Comparison of ENCODE assay signal across 24 cellular contexts in the genomic region with DNA sequence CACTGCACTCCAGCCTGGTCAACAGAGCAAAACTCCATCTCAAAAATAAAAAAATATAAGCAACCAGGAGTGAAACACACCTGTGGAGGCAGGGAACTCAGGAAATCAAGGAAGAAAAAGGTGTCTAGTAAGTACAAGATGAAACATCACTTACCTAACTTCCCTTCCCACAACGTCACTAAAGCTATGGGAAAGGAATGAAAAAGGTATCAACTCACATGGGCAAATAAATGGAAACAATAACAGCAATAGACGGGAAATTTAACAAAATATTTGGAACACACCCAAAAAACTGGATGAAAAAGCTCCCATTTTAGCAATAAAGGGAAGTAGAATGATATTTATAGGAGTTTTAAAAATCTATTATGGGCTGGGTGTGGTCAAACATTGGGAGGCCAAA. TPM values are rescaled to one million over a fixed set of nuclear protein-coding genes. Genes with fewer than 3 reads are reported as not detected.
A peak's percentile ranks its signal among the peaks of the same experiment; 100 is the strongest.
DNase-seq lines count a peak whose midpoint lies in the region; ATAC-seq, FAIRE-seq and TF ChIP-seq lines count a peak whose summit lies in the region.
"Had no signal": no experiment of that assay in that cellular context is flagged by ENCODE, and none has a peak within 500 bp of the region (broad histone marks: within the 10 kb centered on the region; RNA-seq: fewer than 3 reads in every experiment).

No MANE protein-coding gene starts in this region.

- no peak for TF ChIP-seq RAD21 in HepG2 (CRISPR knock-in tag; IDR thresholded peaks at IDR 0.05)
- TF ChIP-seq RAD21 in K562 (CRISPR knock-in tag; conservative IDR thresholded peaks at IDR 0.05 in 1 of 2, IDR thresholded peaks at IDR 0.05 in 1 of 2): no peak

- H3K9me3 Mint-ChIP-seq in T-helper 2 cell treated with Interferon-gamma antibody and Interleukin-4, amounts not matched to agents 5 μg/mL and 100 μg/mL, for 36 hours: no peaks in the 10 kb centered on the region
- H3K9me3 Mint-ChIP-seq in type B pancreatic cell: no peaks in the 10 kb centered on the region

- H4K20me1 ChIP-seq in HepG2 (ENCODE audit: insufficient read depth, low read length) (no peaks in the 10 kb centered on the region), K562 (replicated peaks; ENCODE audit: control insufficient read depth, insufficient read depth, low read length) (peaks cover 4% of the 10 kb centered on the region; the same call in 1 of the 2 replicates)

- no peak overlapping the region for H2AFZ ChIP-seq in HepG2 (ENCODE audit: low read length)
- no peak overlapping the region for H2AFZ ChIP-seq in K562 (ENCODE audit: low read depth, low read length)

- no peak for TF ChIP-seq POLR2A in HepG2 (IDR thresholded peaks at IDR 0.05; ENCODE audit: insufficient read depth in 1 of 2, low read depth in 2 of 2, low read length in 2 of 2)
- no peak for TF ChIP-seq POLR2A in right lobe of liver (IDR thresholded peaks at IDR 0.05)
- TF ChIP-seq POLR2A in K562 (conservative IDR thresholded peaks at IDR 0.05): peak; percentile 60

- H3K36me3 Mint-ChIP-seq in T-helper 2 cell treated with Interferon-gamma antibody and Interleukin-4, amounts not matched to agents 5 μg/mL and 100 μg/mL, for 36 hours (ENCODE audit: low read depth): peaks cover 32% of the 10 kb centered on the region
- H3K36me3 Mint-ChIP-seq in type B pancreatic cell: peaks cover 15% of the 10 kb centered on the region

- H3K36me3 ChIP-seq in HepG2 (replicated peaks in 1 of 2; ENCODE audit: control insufficient read depth in 1 of 2, insufficient read depth in 2 of 2, low read length in 2 of 2): peaks cover 9 to 29% of the 10 kb centered on the region in 2 experiments
- H3K36me3 ChIP-seq in right lobe of liver: peaks cover 0 to 23% (median 12%) of the 10 kb centered on the region in 4 donors
- peaks cover 81% of the 10 kb centered on the region for H3K36me3 ChIP-seq in K562 (ENCODE audit: control insufficient read depth, insufficient read depth, low read length)

- no peak overlapping the region for H3K4me3 ChIP-seq in HepG2 (replicated peaks in 1 of 3; ENCODE audit: insufficient read depth in 1 of 3, low read depth in 2 of 3, low read length in 3 of 3)
- no peak overlapping the region for H3K4me3 ChIP-seq in right lobe of liver
- no peak overlapping the region for H3K4me3 ChIP-seq in K562
- H3K4me3 ChIP-seq: dorsolateral prefrontal cortex, left ventricle myocardium inferior, spleen had no signal

- no peak overlapping the region for H3K27ac ChIP-seq in HepG2 (ENCODE audit: extremely low read length, insufficient read depth, low read length)
- no peak overlapping the region for H3K27ac ChIP-seq in right lobe of liver
- H3K27ac ChIP-seq in K562 (ENCODE audit: extremely low read depth, low read depth, low read length): no peak overlapping the region
- H3K27ac ChIP-seq: epithelial cell of prostate, left ventricle myocardium inferior, spleen had no signal

- H3K27ac Mint-ChIP-seq in T-helper 2 cell treated with Interferon-gamma antibody and Interleukin-4, amounts not matched to agents 5 μg/mL and 100 μg/mL, for 36 hours: no peak overlapping the region
- H3K27ac Mint-ChIP-seq in type B pancreatic cell: no peak overlapping the region

- 98% methylated on average over 2 of the region's 2 CpGs for WGBS in HepG2 (ENCODE audit: low lambda C conversion rate)
- WGBS in right lobe of liver (ENCODE audit: insufficient coverage, low coverage, low lambda C conversion rate, missing lambda C conversion rate): 63% methylated on average over 2 of the region's 2 CpGs
- 78% methylated on average over 2 of the region's 2 CpGs for WGBS in K562 (ENCODE audit: insufficient coverage, low coverage, missing lambda C conversion rate)

- peak overlapping the region; percentile 28 for H3K4me3 Mint-ChIP-seq in T-helper 2 cell treated with Interferon-gamma antibody and Interleukin-4, amounts not matched to agents 5 μg/mL and 100 μg/mL, for 36 hours
- H3K4me3 Mint-ChIP-seq in type B pancreatic cell: peak overlapping the region; percentile 38

- H3K9me1 ChIP-seq in K562 (ENCODE audit: control insufficient read depth, insufficient read depth, low read length): no peaks in the 10 kb centered on the region

- peaks cover 2% of the 10 kb centered on the region for H3K4me1 Mint-ChIP-seq in T-helper 2 cell treated with Interferon-gamma antibody and Interleukin-4, amounts not matched to agents 5 μg/mL and 100 μg/mL, for 36 hours (ENCODE audit: low read depth)
- H3K4me1 Mint-ChIP-seq in type B pancreatic cell (ENCODE audit: unreplicated experiment): no peaks in the 10 kb centered on the region

- FAIRE-seq in HepG2 (lab: Jason Lieb, UNC) (no peak), K562 (lab: Jason Lieb, UNC) (no peak)
- FAIRE-seq: TTC549 had no signal

- CTCF ChIA-PET in HepG2 (lab: Yijun Ruan, JAX; ENCODE audit: low intra/inter-chr PET ratio, low total read pairs) (no interaction called here), K562 (lab: Yijun Ruan, JAX; ENCODE audit: low intra/inter-chr PET ratio) (no interaction called here)

- TF ChIP-seq EP300 in HepG2 (IDR thresholded peaks at IDR 0.05; ENCODE audit: low read depth in 2 of 2, low read length in 2 of 2): no peak
- no peak for TF ChIP-seq EP300 in HepG2 (CRISPR knock-in tag; IDR thresholded peaks at IDR 0.05; ENCODE audit: borderline replicate concordance)
- TF ChIP-seq EP300 in K562 (IDR thresholded peaks at IDR 0.05; ENCODE audit: low read length): no peak

- H3K79me2 ChIP-seq in HepG2 (ENCODE audit: insufficient read depth, low read length) (peaks cover 15% of the 10 kb centered on the region), K562 (ENCODE audit: control insufficient read depth, insufficient read depth, low read length) (no peaks in the 10 kb centered on the region)

- H3K4me2 ChIP-seq in HepG2 (ENCODE audit: low read depth, low read length) (no peak overlapping the region), K562 (ENCODE audit: insufficient read depth, low read length) (no peak overlapping the region)
- H3K4me2 ChIP-seq: SK-N-SH had no signal

- ATAC-seq in HepG2 (no peak), right lobe of liver (no peak), K562 (no peak), GM21381 (IDR thresholded peaks at IDR 0.05; ENCODE audit: unreplicated experiment) (no peak)

- H3K9me3 ChIP-seq in HepG2 (ENCODE audit: low read length) (no peaks in the 10 kb centered on the region), right lobe of liver (no peaks in the 10 kb centered on the region), K562 (replicated peaks; ENCODE audit: control insufficient read depth, insufficient read depth, low read depth, low read length) (no peaks in the 10 kb centered on the region)
- H3K9me3 ChIP-seq: left ventricle myocardium inferior, SK-N-SH, spleen had no signal

- no peak overlapping the region for H3K9ac ChIP-seq in HepG2 (ENCODE audit: insufficient read depth, low read depth, low read length)
- no peak overlapping the region for H3K9ac ChIP-seq in K562 (ENCODE audit: insufficient read depth in 1 of 2, low read depth in 2 of 2, low read length in 2 of 2)
- H3K9ac ChIP-seq: SK-N-SH had no signal

- DNase-seq in T-helper 2 cell treated with Interferon-gamma antibody and Interleukin-4, amounts not matched to agents 5 μg/mL and 100 μg/mL, for 36 hours (ENCODE audit: low spot score): no peak
- DNase-seq in T-helper 2 cell: no peak
- DNase-seq in HepG2 (ENCODE audit: low spot score): no peak
- no peak for DNase-seq in right lobe of liver
- no peak for DNase-seq in K562 (ENCODE audit: extremely low read depth in 1 of 4, low spot score in 3 of 4)
- no peak for DNase-seq in type B pancreatic cell (ENCODE audit: extremely low spot score, unreplicated experiment)
- DNase-seq in medulla oblongata (ENCODE audit: extremely low spot score): no peak
- DNase-seq: activated CD4-positive, alpha-beta T cell treated with anti-CD3 and anti-CD28 coated beads, Interleukin-2, amount 50 U/mL, for 48 hours; activated effector memory CD4-positive, alpha-beta T cell treated with Interleukin-2 at 50 U/mL for 16 hours; anterior cingulate cortex; central memory CD4-positive, alpha-beta T cell; dorsolateral prefrontal cortex; foreskin fibroblast; left ventricle myocardium inferior; NCI-H1417 treated with DMSO at 0.1 percent for 48 hours; NCI-H524 treated with DMSO at 0.1 percent for 48 hours; nucleus accumbens; RPMI8226; SK-N-SH; spleen; stimulated activated CD4-positive, alpha-beta T cell treated with anti-CD3 and anti-CD28 coated beads, Interleukin-4, amount 100 ng/mL, for 4 hours had no signal

- H3K27me3 ChIP-seq in HepG2 (ENCODE audit: control insufficient read depth in 1 of 2, insufficient read depth in 2 of 2, low read length in 2 of 2) (no peaks in the 10 kb centered on the region; a peak in 1 of 5 replicates), right lobe of liver (no peaks in the 10 kb centered on the region), K562 (ENCODE audit: control insufficient read depth in 2 of 2, insufficient read depth in 2 of 2, low read length in 2 of 2) (no peaks in the 10 kb centered on the region)
- H3K27me3 ChIP-seq: dorsolateral prefrontal cortex, spleen had no signal

- H3K4me1 ChIP-seq in HepG2 (ENCODE audit: insufficient read depth, low read length) (peaks cover 24% of the 10 kb centered on the region), right lobe of liver (peaks cover 0 to 9% (median 0%) of the 10 kb centered on the region in 4 donors), K562 (replicated peaks in 1 of 2; ENCODE audit: control insufficient read depth in 2 of 2, insufficient read depth in 2 of 2, low read length in 2 of 2) (peaks cover 0 to 18% of the 10 kb centered on the region in 2 experiments; a peak in 2 of 5 replicates)

- intact Hi-C loops in HepG2 (cut with micrococcal nuclease; ENCODE audit: unreplicated experiment): no loop called here
- intact Hi-C loops in right lobe of liver (cut with DNase I): no loop called here
- intact Hi-C loops in K562 (cut with micrococcal nuclease): loop anchor here (5.0 to 10.0 kb wide), 2 partner anchors 275 to 397 kb away; no protein-coding TSS in a partner anchor

- TF ChIP-seq CTCF in HepG2 (CRISPR knock-in tag; IDR thresholded peaks at IDR 0.05) (no peak), right lobe of liver (IDR thresholded peaks at IDR 0.05) (no peak), K562 (IDR thresholded peaks at IDR 0.05 in 2 of 3, conservative IDR thresholded peaks at IDR 0.05 in 1 of 3; ENCODE audit: insufficient read depth in 2 of 3, low read depth in 1 of 3, low read length in 3 of 3) (no peak), type B pancreatic cell (conservative IDR thresholded peaks at IDR 0.05) (no peak)

- BruUV-seq in HepG2 (replicated peaks; lab: Mats Ljungman, UMichigan) (no TSS peak), K562 (replicated peaks; lab: Mats Ljungman, UMichigan) (no TSS peak)

- in situ Hi-C loops in HepG2 (cut with HindIII; ENCODE audit: extremely low pct_ligation_motif_present, low pct_unique_long_range_greater_than_20kb): no loop called here
- in situ Hi-C loops in K562 (cut with MboI): no loop called here

- no peaks in the 10 kb centered on the region for H3K27me3 Mint-ChIP-seq in T-helper 2 cell treated with Interferon-gamma antibody and Interleukin-4, amounts not matched to agents 5 μg/mL and 100 μg/mL, for 36 hours (ENCODE audit: low read depth)
- no peaks in the 10 kb centered on the region for H3K27me3 Mint-ChIP-seq in type B pancreatic cell

- POLR2A ChIA-PET in HepG2 (lab: Yijun Ruan, JAX) (interaction anchor here (1.5 kb wide), 1 partner anchor 50 kb away, joined by 4 read pairs; no protein-coding TSS in a partner anchor), K562 (lab: Yijun Ruan, JAX) (interaction anchor here (0.7 to 1.0 kb wide), 3 partner anchors 9 to 148 kb away, joined by 3 read pairs; no protein-coding TSS in a partner anchor)

RNA-seq across cellular contexts. Expression of a gene that starts 31.1 kb away (rescaled TPM):
- total RNA-seq in HepG2 (2016; rRNA removed; fragmentation: Illumina TruSeq; extraction: Trizol): 76.9 and 92.4 TPM in 2 replicates
- 16.1 and 17.3 TPM in 2 replicates for total RNA-seq in HepG2 (2016; cell fraction: cytosol; rRNA removed; fragmentation: Illumina TruSeq; extraction: Trizol; ENCODE audit: low read depth)
- total RNA-seq in HepG2 (2016; cell fraction: insoluble cytoplasmic fraction; rRNA removed; fragmentation: Illumina TruSeq; extraction: Trizol): 76.3 and 93.5 TPM in 2 replicates
- 22.7 and 23.6 TPM in 2 replicates for total RNA-seq in HepG2 (2016; cell fraction: membrane; rRNA removed; fragmentation: Illumina TruSeq; extraction: Trizol)
- total RNA-seq in HepG2 (2016; cell fraction: nucleus; rRNA removed; fragmentation: Illumina TruSeq; extraction: Trizol): 54.0 and 63.3 TPM in 2 replicates
- 41.4 and 43.9 TPM in 2 replicates for polyA plus RNA-seq in HepG2 (2011; rRNA removed)
- polyA plus RNA-seq in HepG2 (2011; cell fraction: cytosol; rRNA removed): 42.7 and 50.0 TPM in 2 replicates
- 26.1 and 32.0 TPM in 2 replicates for polyA plus RNA-seq in HepG2 (2011; cell fraction: nucleus; rRNA removed)
- 34.4 and 41.8 TPM in 2 replicates for polyA plus RNA-seq in HepG2 (2012)
- 4.2 and 4.8 TPM in 2 replicates for polyA plus RNA-seq in HepG2 (2016; cell fraction: cytosol; fragmentation: Illumina TruSeq; extraction: Trizol; ENCODE audit: low read depth)
- 86.5 and 94.7 TPM in 2 replicates for polyA plus RNA-seq in HepG2 (2016; cell fraction: insoluble cytoplasmic fraction; fragmentation: Illumina TruSeq; extraction: Trizol; ENCODE audit: low read depth)
- 10.6 and 11.5 TPM in 2 replicates for polyA plus RNA-seq in HepG2 (2016; cell fraction: membrane; fragmentation: Illumina TruSeq; extraction: Trizol; ENCODE audit: low read depth)
- 62.8 and 66.6 TPM in 2 replicates for polyA plus RNA-seq in HepG2 (2016; cell fraction: nucleus; fragmentation: Illumina TruSeq; extraction: Trizol; ENCODE audit: insufficient read depth, low read depth)
- 57.7 and 87.7 TPM in 2 replicates for polyA minus RNA-seq in HepG2 (2011; rRNA and poly(A)+ RNA removed; ENCODE audit: low replicate concordance)
- polyA minus RNA-seq in HepG2 (2011; cell fraction: cytosol; rRNA and poly(A)+ RNA removed): 42.7 and 56.5 TPM in 2 replicates
- 57.8 and 68.4 TPM in 2 replicates for polyA minus RNA-seq in HepG2 (2011; cell fraction: nucleus; rRNA and poly(A)+ RNA removed)
- 10 to 100 TPM; 14.0 to 30.0 (median 18.1) TPM for total RNA-seq in right lobe of liver
- total RNA-seq in K562 (2011; cell fraction: chromatin; rRNA removed; ENCODE audit: low replicate concordance): 122 and 174 TPM in 2 replicates
- 95.5 and 98.1 TPM in 2 replicates for total RNA-seq in K562 (2011; cell fraction: nucleolus; rRNA removed)
- total RNA-seq in K562 (2011; cell fraction: nucleoplasm; rRNA removed): 92.9 and 93.8 TPM in 2 replicates
- 65.6 and 77.8 TPM in 2 replicates for total RNA-seq in K562 (2014; rRNA removed)
- total RNA-seq in K562 (2014; rRNA removed; fragmentation: Illumina TruSeq; extraction: Trizol): 59.9 and 60.2 TPM in 2 replicates
- total RNA-seq in K562 (2015; rRNA removed; fragmentation: Illumina TruSeq; extraction: Trizol): 65.4 and 68.5 TPM in 2 replicates
- total RNA-seq in K562 (2021): 50.1 and 55.2 TPM in 2 replicates
- polyA plus RNA-seq in K562 (2011; rRNA removed): 49.3 and 71.7 TPM in 2 replicates
- polyA plus RNA-seq in K562 (2011; cell fraction: cytosol; rRNA removed): 39.4 and 43.8 TPM in 2 replicates
- 25.8 and 28.7 TPM in 2 replicates for polyA plus RNA-seq in K562 (2011; cell fraction: nucleus; rRNA removed)
- polyA plus RNA-seq in K562 (2012): 31.1 and 46.3 TPM in 2 replicates
- polyA plus RNA-seq in K562 (2014; fragmentation: Illumina TruSeq; extraction: Trizol): 82.2 and 95.9 TPM in 2 replicates
- polyA plus RNA-seq in K562 (2014; fragmentation: Nextera tagmentation; extraction: Ambion mirVana): 10 to 100 TPM; 27.3 to 57.9 TPM
- 66.4 and 74.9 TPM in 2 replicates for polyA plus RNA-seq in K562 (2014; rRNA removed)
- polyA minus RNA-seq in K562 (2011; rRNA and poly(A)+ RNA removed): 57.5 and 74.1 TPM in 2 replicates
- 45.6 and 49.6 TPM in 2 replicates for polyA minus RNA-seq in K562 (2011; cell fraction: cytosol; rRNA and poly(A)+ RNA removed)
- 29.6 and 42.8 TPM in 2 replicates for polyA minus RNA-seq in K562 (2011; cell fraction: nucleus; rRNA and poly(A)+ RNA removed)
- 41.4 and 52.7 TPM in 2 replicates for total RNA-seq in type B pancreatic cell (ENCODE audit: low replicate concordance)
